Comparison of ENCODE assay signal across 1 cellular context in genomic region chrX:134241960-134242619, GRCh38.
A peak's percentile ranks its signal among the peaks of the same experiment; 100 is the strongest.
TF ChIP-seq lines count a peak whose summit lies in the region.

No MANE protein-coding gene starts in this region.

TF ChIP-seq in K562, 482 proteins besides CTCF, POLR2A, EP300 and RAD21 (continued from another document):
- no peak for TF ChIP-seq SMAD1 (IDR thresholded peaks at IDR 0.05; ENCODE audit: low read depth, low read length, partially characterized antibody)
- TF ChIP-seq HOXB6 (CRISPR knock-in tag; IDR thresholded peaks at IDR 0.05; ENCODE audit: borderline replicate concordance): no peak
- peak; percentile 70 for TF ChIP-seq RBM25 (IDR thresholded peaks at IDR 0.05; ENCODE audit: low read depth, low read length, severe bottlenecking)
